Comparison of ENCODE assay signal across 20 cellular contexts in the genomic region with DNA sequence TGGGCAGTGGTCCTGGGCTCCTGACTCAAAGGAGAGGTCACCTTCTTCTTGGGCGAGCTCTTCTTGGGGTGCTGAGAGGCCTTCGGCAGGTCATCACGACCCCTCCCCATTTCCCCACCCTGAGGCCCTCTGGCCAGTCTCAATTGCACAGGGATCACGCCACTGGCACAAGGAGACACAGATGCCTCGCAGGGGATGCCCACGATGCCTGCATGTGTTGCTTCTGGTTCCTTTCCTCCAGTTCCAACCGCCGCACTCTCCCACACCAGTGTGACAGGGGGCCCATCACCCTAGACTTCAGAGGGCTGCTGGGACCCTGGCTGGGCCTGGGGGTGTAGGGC. TPM values are rescaled to one million over a fixed set of nuclear protein-coding genes. Genes with fewer than 3 reads are reported as not detected.
"Had no signal": no experiment of that assay in that cellular context is flagged by ENCODE, and none has a peak within 500 bp of the region (broad histone marks: within the 10 kb centered on the region; RNA-seq: fewer than 3 reads in every experiment).

No MANE protein-coding gene starts in this region.

- H3K9me3 ChIP-seq: heart left ventricle, neutrophil, testis, tibial nerve, upper lobe of right lung, vagina had no signal

- H3K9me3 Mint-ChIP-seq: endodermal cell; naive B cell; nephron; stimulated activated naive CD8-positive, alpha-beta T cell treated with anti-CD3 and anti-CD28 coated beads, Interleukin-15, Interleukin-2, amounts not matched to agents 100 ng/mL and 50 ng/mL, for 24 hours had no signal

- H3K27me3 Mint-ChIP-seq: naive B cell; stimulated activated naive CD8-positive, alpha-beta T cell treated with anti-CD3 and anti-CD28 coated beads, Interleukin-15, Interleukin-2, amounts not matched to agents 100 ng/mL and 50 ng/mL, for 24 hours had no signal

- H3K36me3 ChIP-seq: upper lobe of right lung had no signal

- DNase-seq: effector CD4-positive, alpha-beta T cell; endodermal cell; foreskin melanocyte; heart left ventricle; hippocampal formation; kidney glomerular epithelial cell; mesendoderm; naive B cell; stimulated activated CD4-positive, alpha-beta T cell treated with anti-CD3 and anti-CD28 coated beads, Interleukin-12 subunit alpha, Interleukin-12 subunit beta, amount 100 ng/mL, for 4 hours; testis; upper lobe of right lung had no signal

- H3K4me1 ChIP-seq: upper lobe of right lung had no signal

- H3K27ac ChIP-seq: coronary artery, heart left ventricle, neutrophil, testis, tibial nerve, upper lobe of right lung, vagina had no signal

- H3K4me3 Mint-ChIP-seq: endodermal cell; naive B cell; nephron; stimulated activated naive CD8-positive, alpha-beta T cell treated with anti-CD3 and anti-CD28 coated beads, Interleukin-15, Interleukin-2, amounts not matched to agents 100 ng/mL and 50 ng/mL, for 24 hours had no signal

- ATAC-seq: heart left ventricle, sciatic nerve, upper lobe of right lung had no signal

- H3K27ac Mint-ChIP-seq: endodermal cell; nephron; stimulated activated naive CD8-positive, alpha-beta T cell treated with anti-CD3 and anti-CD28 coated beads, Interleukin-15, Interleukin-2, amounts not matched to agents 100 ng/mL and 50 ng/mL, for 24 hours had no signal

- H3K4me3 ChIP-seq: coronary artery, heart left ventricle, testis, tibial nerve, upper lobe of right lung, vagina had no signal

- H3K27me3 ChIP-seq: heart left ventricle, testis, tibial nerve, upper lobe of right lung, vagina had no signal

RNA-seq across cellular contexts. Expression of gene CEL, which starts 1.3 kb away (rescaled TPM):
- total RNA-seq: osteoblast, skeletal muscle tissue had no signal
